Comparison of ENCODE assay signal across 1 cellular context in the genomic region with DNA sequence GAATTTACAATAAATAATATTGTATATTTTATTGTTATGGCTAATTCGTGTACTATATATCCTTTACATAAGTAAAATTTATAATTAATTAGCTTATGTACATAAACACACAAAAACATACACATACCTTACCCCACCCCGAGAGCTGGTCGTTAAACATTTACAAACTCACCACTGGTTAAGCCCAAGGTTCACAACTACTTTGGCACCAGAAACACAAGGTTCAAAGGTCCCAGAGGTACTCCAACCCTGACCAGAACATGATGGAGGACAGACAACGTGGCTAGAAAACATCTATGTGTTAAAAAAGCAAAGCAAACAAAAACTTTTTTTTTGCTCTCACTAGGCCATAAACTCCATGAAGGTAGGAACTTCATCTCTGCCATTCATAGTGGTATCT.
TF ChIP-seq lines count a peak whose summit lies in the region.

No MANE protein-coding gene starts in this region.

TF ChIP-seq in HepG2, 621 proteins besides CTCF, POLR2A, EP300 and RAD21 (continued from another document and continues in another):
- TF ChIP-seq ZFY (CRISPR knock-in tag; IDR thresholded peaks at IDR 0.05) (0 out of 2 replicates have a peak, but pooled peaks have one; percentile 20), ZNF775 (CRISPR knock-in tag; IDR thresholded peaks at IDR 0.05; ENCODE audit: borderline replicate concordance) (no peak), SOX6 (IDR thresholded peaks at IDR 0.05) (no peak), SOX6 (CRISPR knock-in tag; IDR thresholded peaks at IDR 0.05) (0 out of 2 replicates have a peak, but pooled peaks have one; percentile 18), HOXA3 (CRISPR knock-in tag; IDR thresholded peaks at IDR 0.05) (peak; percentile 27; the same call in 1 of the 2 replicates), ZFP90 (CRISPR knock-in tag; IDR thresholded peaks at IDR 0.05; ENCODE audit: borderline replicate concordance) (no peak), DR1 (CRISPR knock-in tag; IDR thresholded peaks at IDR 0.05) (no peak), ZNF552 (CRISPR knock-in tag; IDR thresholded peaks at IDR 0.05; ENCODE audit: borderline replicate concordance) (no peak), MEF2D (CRISPR knock-in tag; IDR thresholded peaks at IDR 0.05) (no peak), ZNF629 (CRISPR knock-in tag; conservative IDR thresholded peaks at IDR 0.05) (no peak), TRIM22 (IDR thresholded peaks at IDR 0.05) (no peak), BRD4 (CRISPR knock-in tag; IDR thresholded peaks at IDR 0.05) (0 out of 2 replicates have a peak, but pooled peaks have one; percentile 34), NR2C2 (CRISPR knock-in tag; IDR thresholded peaks at IDR 0.05; ENCODE audit: borderline replicate concordance) (peak; percentile 58), FOXP1 (IDR thresholded peaks at IDR 0.05) (peak; percentile 42; the same call in 1 of the 2 replicates), FOXP1 (CRISPR knock-in tag; IDR thresholded peaks at IDR 0.05) (peak; percentile 76), TAF15 (IDR thresholded peaks at IDR 0.05; ENCODE audit: low read depth, low read length, poor library complexity, severe bottlenecking) (no peak), IKZF5 (CRISPR knock-in tag; IDR thresholded peaks at IDR 0.05) (0 out of 2 replicates have a peak, but pooled peaks have one; percentile 19), MED1 (CRISPR knock-in tag; IDR thresholded peaks at IDR 0.05) (peak; percentile 63), SMARCE1 (IDR thresholded peaks at IDR 0.05; ENCODE audit: borderline replicate concordance) (no peak), ZIK1 (CRISPR knock-in tag; IDR thresholded peaks at IDR 0.05; ENCODE audit: borderline replicate concordance, low read depth) (no peak), FOXJ3 (CRISPR knock-in tag; IDR thresholded peaks at IDR 0.05; ENCODE audit: borderline replicate concordance) (0 out of 2 replicates have a peak, but pooled peaks have one; percentile 28), ZHX2 (IDR thresholded peaks at IDR 0.05; ENCODE audit: low read depth) (no peak), ZHX2 (CRISPR knock-in tag; IDR thresholded peaks at IDR 0.05; ENCODE audit: borderline replicate concordance) (no peak), ZNF781 (CRISPR knock-in tag; IDR thresholded peaks at IDR 0.05; ENCODE audit: borderline replicate concordance, not compliant biosample characterization) (no peak), NR2F6 (IDR thresholded peaks at IDR 0.05) (peak; percentile 30; the same call in 1 of the 2 replicates), NR2F6 (CRISPR knock-in tag; IDR thresholded peaks at IDR 0.05) (peak; percentile 63; the same call in 1 of the 2 replicates), ZNF660 (CRISPR knock-in tag; IDR thresholded peaks at IDR 0.05; ENCODE audit: borderline replicate concordance, low read depth) (no peak), TBP (CRISPR knock-in tag; IDR thresholded peaks at IDR 0.05) (no peak), NCOR1 (IDR thresholded peaks at IDR 0.05; ENCODE audit: borderline replicate concordance, low read length) (peak; percentile 63; the same call in 1 of the 2 replicates), MAF1 (CRISPR knock-in tag; IDR thresholded peaks at IDR 0.05; ENCODE audit: borderline replicate concordance) (no peak), ZNF7 (CRISPR knock-in tag; IDR thresholded peaks at IDR 0.05) (no peak)
- TF ChIP-seq, protein P1, sequence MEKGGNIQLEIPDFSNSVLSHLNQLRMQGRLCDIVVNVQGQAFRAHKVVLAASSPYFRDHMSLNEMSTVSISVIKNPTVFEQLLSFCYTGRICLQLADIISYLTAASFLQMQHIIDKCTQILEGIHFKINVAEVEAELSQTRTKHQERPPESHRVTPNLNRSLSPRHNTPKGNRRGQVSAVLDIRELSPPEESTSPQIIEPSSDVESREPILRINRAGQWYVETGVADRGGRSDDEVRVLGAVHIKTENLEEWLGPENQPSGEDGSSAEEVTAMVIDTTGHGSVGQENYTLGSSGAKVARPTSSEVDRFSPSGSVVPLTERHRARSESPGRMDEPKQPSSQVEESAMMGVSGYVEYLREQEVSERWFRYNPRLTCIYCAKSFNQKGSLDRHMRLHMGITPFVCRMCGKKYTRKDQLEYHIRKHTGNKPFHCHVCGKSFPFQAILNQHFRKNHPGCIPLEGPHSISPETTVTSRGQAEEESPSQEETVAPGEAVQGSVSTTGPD (CRISPR knock-in tag; IDR thresholded peaks at IDR 0.05): no peak
- TF ChIP-seq, protein P2, sequence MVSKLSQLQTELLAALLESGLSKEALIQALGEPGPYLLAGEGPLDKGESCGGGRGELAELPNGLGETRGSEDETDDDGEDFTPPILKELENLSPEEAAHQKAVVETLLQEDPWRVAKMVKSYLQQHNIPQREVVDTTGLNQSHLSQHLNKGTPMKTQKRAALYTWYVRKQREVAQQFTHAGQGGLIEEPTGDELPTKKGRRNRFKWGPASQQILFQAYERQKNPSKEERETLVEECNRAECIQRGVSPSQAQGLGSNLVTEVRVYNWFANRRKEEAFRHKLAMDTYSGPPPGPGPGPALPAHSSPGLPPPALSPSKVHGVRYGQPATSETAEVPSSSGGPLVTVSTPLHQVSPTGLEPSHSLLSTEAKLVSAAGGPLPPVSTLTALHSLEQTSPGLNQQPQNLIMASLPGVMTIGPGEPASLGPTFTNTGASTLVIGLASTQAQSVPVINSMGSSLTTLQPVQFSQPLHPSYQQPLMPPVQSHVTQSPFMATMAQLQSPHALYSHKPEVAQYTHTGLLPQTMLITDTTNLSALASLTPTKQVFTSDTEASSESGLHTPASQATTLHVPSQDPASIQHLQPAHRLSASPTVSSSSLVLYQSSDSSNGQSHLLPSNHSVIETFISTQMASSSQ (IDR thresholded peaks at IDR 0.05; ENCODE audit: low read depth): peak; percentile 85
- TF ChIP-seq, protein P2 (CRISPR knock-in tag; IDR thresholded peaks at IDR 0.05; ENCODE audit: borderline replicate concordance): peak; percentile 91
- TF ChIP-seq, protein P3, sequence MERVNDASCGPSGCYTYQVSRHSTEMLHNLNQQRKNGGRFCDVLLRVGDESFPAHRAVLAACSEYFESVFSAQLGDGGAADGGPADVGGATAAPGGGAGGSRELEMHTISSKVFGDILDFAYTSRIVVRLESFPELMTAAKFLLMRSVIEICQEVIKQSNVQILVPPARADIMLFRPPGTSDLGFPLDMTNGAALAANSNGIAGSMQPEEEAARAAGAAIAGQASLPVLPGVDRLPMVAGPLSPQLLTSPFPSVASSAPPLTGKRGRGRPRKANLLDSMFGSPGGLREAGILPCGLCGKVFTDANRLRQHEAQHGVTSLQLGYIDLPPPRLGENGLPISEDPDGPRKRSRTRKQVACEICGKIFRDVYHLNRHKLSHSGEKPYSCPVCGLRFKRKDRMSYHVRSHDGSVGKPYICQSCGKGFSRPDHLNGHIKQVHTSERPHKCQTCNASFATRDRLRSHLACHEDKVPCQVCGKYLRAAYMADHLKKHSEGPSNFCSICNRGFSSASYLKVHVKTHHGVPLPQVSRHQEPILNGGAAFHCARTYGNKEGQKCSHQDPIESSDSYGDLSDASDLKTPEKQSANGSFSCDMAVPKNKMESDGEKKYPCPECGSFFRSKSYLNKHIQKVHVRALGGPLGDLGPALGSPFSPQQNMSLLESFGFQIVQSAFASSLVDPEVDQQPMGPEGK (CRISPR knock-in tag; IDR thresholded peaks at IDR 0.05): no peak
- TF ChIP-seq, protein P4, sequence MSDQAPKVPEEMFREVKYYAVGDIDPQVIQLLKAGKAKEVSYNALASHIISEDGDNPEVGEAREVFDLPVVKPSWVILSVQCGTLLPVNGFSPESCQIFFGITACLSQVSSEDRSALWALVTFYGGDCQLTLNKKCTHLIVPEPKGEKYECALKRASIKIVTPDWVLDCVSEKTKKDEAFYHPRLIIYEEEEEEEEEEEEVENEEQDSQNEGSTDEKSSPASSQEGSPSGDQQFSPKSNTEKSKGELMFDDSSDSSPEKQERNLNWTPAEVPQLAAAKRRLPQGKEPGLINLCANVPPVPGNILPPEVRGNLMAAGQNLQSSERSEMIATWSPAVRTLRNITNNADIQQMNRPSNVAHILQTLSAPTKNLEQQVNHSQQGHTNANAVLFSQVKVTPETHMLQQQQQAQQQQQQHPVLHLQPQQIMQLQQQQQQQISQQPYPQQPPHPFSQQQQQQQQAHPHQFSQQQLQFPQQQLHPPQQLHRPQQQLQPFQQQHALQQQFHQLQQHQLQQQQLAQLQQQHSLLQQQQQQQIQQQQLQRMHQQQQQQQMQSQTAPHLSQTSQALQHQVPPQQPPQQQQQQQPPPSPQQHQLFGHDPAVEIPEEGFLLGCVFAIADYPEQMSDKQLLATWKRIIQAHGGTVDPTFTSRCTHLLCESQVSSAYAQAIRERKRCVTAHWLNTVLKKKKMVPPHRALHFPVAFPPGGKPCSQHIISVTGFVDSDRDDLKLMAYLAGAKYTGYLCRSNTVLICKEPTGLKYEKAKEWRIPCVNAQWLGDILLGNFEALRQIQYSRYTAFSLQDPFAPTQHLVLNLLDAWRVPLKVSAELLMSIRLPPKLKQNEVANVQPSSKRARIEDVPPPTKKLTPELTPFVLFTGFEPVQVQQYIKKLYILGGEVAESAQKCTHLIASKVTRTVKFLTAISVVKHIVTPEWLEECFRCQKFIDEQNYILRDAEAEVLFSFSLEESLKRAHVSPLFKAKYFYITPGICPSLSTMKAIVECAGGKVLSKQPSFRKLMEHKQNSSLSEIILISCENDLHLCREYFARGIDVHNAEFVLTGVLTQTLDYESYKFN (CRISPR knock-in tag; conservative IDR thresholded peaks at IDR 0.05): peak; percentile 93
- TF ChIP-seq, protein P5, sequence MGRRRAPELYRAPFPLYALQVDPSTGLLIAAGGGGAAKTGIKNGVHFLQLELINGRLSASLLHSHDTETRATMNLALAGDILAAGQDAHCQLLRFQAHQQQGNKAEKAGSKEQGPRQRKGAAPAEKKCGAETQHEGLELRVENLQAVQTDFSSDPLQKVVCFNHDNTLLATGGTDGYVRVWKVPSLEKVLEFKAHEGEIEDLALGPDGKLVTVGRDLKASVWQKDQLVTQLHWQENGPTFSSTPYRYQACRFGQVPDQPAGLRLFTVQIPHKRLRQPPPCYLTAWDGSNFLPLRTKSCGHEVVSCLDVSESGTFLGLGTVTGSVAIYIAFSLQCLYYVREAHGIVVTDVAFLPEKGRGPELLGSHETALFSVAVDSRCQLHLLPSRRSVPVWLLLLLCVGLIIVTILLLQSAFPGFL (CRISPR knock-in tag; IDR thresholded peaks at IDR 0.05): no peak
